13 cellular contexts compared by ENCODE assay signal in genomic region chr2:217905395-217905794, GRCh38.
DNase-seq lines count a peak whose midpoint lies in the region; ATAC-seq and TF ChIP-seq lines count a peak whose summit lies in the region.
"Had no signal": no experiment of that assay in that cellular context is flagged by ENCODE, and none has a peak within 500 bp of the region (broad histone marks: within the 10 kb centered on the region; RNA-seq: fewer than 3 reads in every experiment).

No MANE protein-coding gene starts in this region.

- no TSS peak for BruUV-seq in IMR-90 (replicated peaks; lab: Mats Ljungman, UMichigan)

- TF ChIP-seq CTCF in IMR-90 (conservative IDR thresholded peaks at IDR 0.05; ENCODE audit: low read depth, low read length) (no peak), stomach (IDR thresholded peaks at IDR 0.05) (no peak)

- H4K91ac ChIP-seq in IMR-90 (ENCODE audit: insufficient read depth, low read depth, low read length), result no peak overlapping the region

- H2AFZ ChIP-seq in IMR-90 (replicated peaks; ENCODE audit: low read length, poor library complexity), result no peak overlapping the region

- 70% methylated on average over 3 of the region's 10 CpGs; no CpG with 5 or more reads in 1 of the 2 experiments for WGBS in IMR-90 (ENCODE audit: extremely low coverage in 2 of 2, insufficient read length in 1 of 2), 2 experiments
- 35 to 52% (median 41%) methylated on average over 9 to 10 of the region's 10 CpGs for WGBS in stomach, 5 donors

- H3K4me3 ChIP-seq in IMR-90 (ENCODE audit: insufficient read depth, low read depth, low read length), result no peak overlapping the region
- H3K4me3 ChIP-seq in mucosa of rectum (ENCODE audit: low read length in 2 of 2), result no peak overlapping the region
- peak overlapping the region in 1 of 4 donors; percentile 5 for H3K4me3 ChIP-seq in stomach

- H3K9me3 ChIP-seq in IMR-90 (ENCODE audit: control insufficient read depth, insufficient read depth, low read length) (no peaks in the 10 kb centered on the region), mucosa of rectum (ENCODE audit: control insufficient read depth in 2 of 2, low read length in 2 of 2) (no peaks in the 10 kb centered on the region), stomach (no peaks in the 10 kb centered on the region)

- intact Hi-C loops in IMR-90 (cut with micrococcal nuclease), result no loop called here
- intact Hi-C loops in stomach (cut with DNase I; ENCODE audit: low total_unique reads), result no loop called here

- peaks cover 35% of the 10 kb centered on the region for H3K9me1 ChIP-seq in IMR-90 (ENCODE audit: insufficient read depth, low read length)

- no peak for TF ChIP-seq RAD21 in IMR-90 (IDR thresholded peaks at IDR 0.05; ENCODE audit: low read length)

- H4K8ac ChIP-seq in IMR-90 (ENCODE audit: low read depth in 2 of 2, low read length in 2 of 2), result no peak overlapping the region

- dilution Hi-C loops in IMR-90 (cut with HindIII; ENCODE audit: low sequenced_read_pairs, unreplicated experiment), result no loop called here

- H2BK5ac ChIP-seq in IMR-90 (ENCODE audit: low read depth, low read length, poor library complexity, severe bottlenecking), result peak overlapping the region; percentile 3

- no peak overlapping the region for H2BK15ac ChIP-seq in IMR-90 (ENCODE audit: low read depth, low read length)

- no peak overlapping the region for H3K4me2 ChIP-seq in IMR-90 (ENCODE audit: low read depth, low read length)

- no peak overlapping the region for H2AK5ac ChIP-seq in IMR-90 (ENCODE audit: low read depth, low read length)

- no peak overlapping the region for H3K9ac ChIP-seq in IMR-90 (ENCODE audit: low read depth, low read length)
- no peak overlapping the region for H3K9ac ChIP-seq in mucosa of rectum (ENCODE audit: low read depth in 1 of 2, low read length in 2 of 2)

- DNase-seq in IMR-90, result no peak
- peak; percentile 97 for DNase-seq in foreskin melanocyte
- no peak for DNase-seq in stomach
- DNase-seq in hepatic stellate cell (ENCODE audit: low spot score), result no peak
- DNase-seq in NCI-H1105 (lab: John Stamatoyannopoulos, UW), result no peak
- no peak for DNase-seq in NCI-H1436 treated with DMSO at 0.1 percent for 48 hours (lab: John Stamatoyannopoulos, UW)
- DNase-seq: activated T-cell treated with anti-CD3 and anti-CD28 coated beads, Interleukin-2, amount 50 U/mL, for 72 hours; central memory CD4-positive, alpha-beta T cell; mammary epithelial cell; small intestine had no signal

- H3K14ac ChIP-seq in IMR-90 (replicated peaks; ENCODE audit: low read depth, low read length), result no peak overlapping the region

- CTCF ChIA-PET in IMR-90 (lab: Yijun Ruan, JAX), result no interaction called here

- in situ Hi-C loops in IMR-90 (cut with MboI; ENCODE audit: low sequenced_read_pairs), result no loop called here

- no peak overlapping the region for H3K56ac ChIP-seq in IMR-90 (ENCODE audit: extremely low read depth, insufficient read depth, low read length)

- H3K27me3 ChIP-seq in IMR-90 (ENCODE audit: control insufficient read depth, insufficient read depth, low read length) (no peaks in the 10 kb centered on the region), mucosa of rectum (ENCODE audit: control insufficient read depth in 2 of 2, insufficient read depth in 2 of 2, low read length in 2 of 2) (no peaks in the 10 kb centered on the region), stomach (no peaks in the 10 kb centered on the region)

- peaks cover 8% of the 10 kb centered on the region for H3K36me3 ChIP-seq in IMR-90 (ENCODE audit: control insufficient read depth, insufficient read depth, low read length)
- no peaks in the 10 kb centered on the region for H3K36me3 ChIP-seq in mucosa of rectum (ENCODE audit: control insufficient read depth in 2 of 2, insufficient read depth in 2 of 2, low read length in 2 of 2)
- peaks cover 0 to 15% (median 8%) of the 10 kb centered on the region in 4 donors for H3K36me3 ChIP-seq in stomach

- no peak overlapping the region for H3K27ac ChIP-seq in IMR-90 (ENCODE audit: insufficient read depth, low read length)
- peak overlapping the region; percentile 70 to 81 for H3K27ac ChIP-seq in mucosa of rectum (ENCODE audit: low read depth in 2 of 2, low read length in 2 of 2)
- peak overlapping the region in 4 of 5 donors; percentile 88 to 92 (median 92) for H3K27ac ChIP-seq in stomach

- no peak overlapping the region for H4K5ac ChIP-seq in IMR-90 (ENCODE audit: low read depth, low read length)

- H4K20me1 ChIP-seq in IMR-90 (ENCODE audit: insufficient read depth, low read length), result peaks cover 15% of the 10 kb centered on the region

- no peak overlapping the region for H3K18ac ChIP-seq in IMR-90 (ENCODE audit: low read depth, low read length)

- H3K4me1 ChIP-seq in IMR-90 (ENCODE audit: control insufficient read depth, insufficient read depth, low read length), result peaks cover 46% of the 10 kb centered on the region
- peaks cover 26 to 41% of the 10 kb centered on the region in 2 donors for H3K4me1 ChIP-seq in mucosa of rectum (ENCODE audit: control insufficient read depth in 2 of 2, insufficient read depth in 2 of 2, low read length in 2 of 2)
- H3K4me1 ChIP-seq in stomach, result peaks cover 75 to 100% (median 91%) of the 10 kb centered on the region in 4 donors

- ATAC-seq in IMR-90 (ENCODE audit: low read depth) (no peak), HG03139 (IDR thresholded peaks at IDR 0.05; ENCODE audit: unreplicated experiment) (no peak)
- ATAC-seq: activated T-cell treated with anti-CD3 and anti-CD28 coated beads, Interleukin-2, amount 50 U/mL, for 72 hours; WTC11 had no signal

- no peak overlapping the region for H3K23ac ChIP-seq in IMR-90 (ENCODE audit: low read depth, low read length)

- H3K4ac ChIP-seq in IMR-90 (ENCODE audit: low read depth, low read length), result no peak overlapping the region

- H2AK9ac ChIP-seq in IMR-90 (replicated peaks; ENCODE audit: low read depth, low read length, poor library complexity), result no peak overlapping the region

- POLR2A ChIA-PET in IMR-90 (lab: Charles Lee; ENCODE audit: unreplicated experiment), result no interaction called here

- H2BK20ac ChIP-seq in IMR-90 (ENCODE audit: low read depth, low read length), result no peak overlapping the region

- TF ChIP-seq EP300 in stomach (IDR thresholded peaks at IDR 0.05), result no peak

- H3K79me1 ChIP-seq in IMR-90 (ENCODE audit: low read depth in 1 of 2, low read length in 2 of 2), result peaks cover 26 to 74% of the 10 kb centered on the region in 2 experiments; a peak in 3 of 4 replicates

- H2BK120ac ChIP-seq in IMR-90 (ENCODE audit: low read depth, low read length), result no peak overlapping the region

- TF ChIP-seq POLR2A in IMR-90 (IDR thresholded peaks at IDR 0.05; ENCODE audit: low read depth, low read length) (no peak), stomach (IDR thresholded peaks at IDR 0.05) (no peak)

TF ChIP-seq in IMR-90, 13 proteins besides CTCF, POLR2A, EP300 and RAD21:
- TF ChIP-seq SMC3 (IDR thresholded peaks at IDR 0.05; ENCODE audit: low read depth, low read length) (no peak), CHD1 (IDR thresholded peaks at IDR 0.05; ENCODE audit: low read depth, low read length) (no peak), MAZ (IDR thresholded peaks at IDR 0.05; ENCODE audit: borderline replicate concordance, low read depth, low read length) (no peak), ELK1 (IDR thresholded peaks at IDR 0.05; ENCODE audit: borderline replicate concordance, low read depth, low read length) (no peak), MAFK (IDR thresholded peaks at IDR 0.05; ENCODE audit: low read depth, low read length) (no peak), USF2 (IDR thresholded peaks at IDR 0.05; ENCODE audit: low read depth, low read length) (no peak), RCOR1 (IDR thresholded peaks at IDR 0.05; ENCODE audit: insufficient replicate concordance, low read length) (no peak), FOS (IDR thresholded peaks at IDR 0.05; ENCODE audit: low read depth, low read length) (no peak), RFX5 (IDR thresholded peaks at IDR 0.05; ENCODE audit: low read depth, low read length) (no peak), CEBPB (IDR thresholded peaks at IDR 0.05; ENCODE audit: low read depth, low read length) (no peak), BHLHE40 (IDR thresholded peaks at IDR 0.05; ENCODE audit: low read depth, low read length) (no peak), MXI1 (IDR thresholded peaks at IDR 0.05; ENCODE audit: borderline replicate concordance, low read depth, low read length) (no peak)
